ENCODE assay signal across 1 cellular context in genomic region chr16:30571444-30572322, GRCh38.
TF ChIP-seq lines count a peak whose summit lies in the region.

TSS of gene ZNF688 (minus strand) at chr16:30571714. CDS start at chr16:30571629, 85 bp downstream.

TF ChIP-seq in K562, 482 proteins besides CTCF, POLR2A, EP300 and RAD21 (continued from another document and continues in another):
- TF ChIP-seq AFF4 (CRISPR knock-in tag; IDR thresholded peaks at IDR 0.05) (no peak; the same call in 1 of the 2 replicates), PTBP1 (IDR thresholded peaks at IDR 0.05; ENCODE audit: low read depth, low read length) (no peak), SMAD1 (IDR thresholded peaks at IDR 0.05; ENCODE audit: low read depth, low read length, partially characterized antibody) (no peak), POLR2AphosphoS2 (IDR thresholded peaks at IDR 0.05; ENCODE audit: low read length) (no peak), FOS (IDR thresholded peaks at IDR 0.05; ENCODE audit: extremely low read depth, insufficient read length) (peak; percentile 77), HOXB6 (CRISPR knock-in tag; IDR thresholded peaks at IDR 0.05; ENCODE audit: borderline replicate concordance) (no peak), TAL1 (IDR thresholded peaks at IDR 0.05) (no peak), FOXJ2 (tag; IDR thresholded peaks at IDR 0.05) (no peak), E2F1 (CRISPR knock-in tag; IDR thresholded peaks at IDR 0.05) (peak; percentile 34; the same call in 1 of the 2 replicates), HCFC1 (IDR thresholded peaks at IDR 0.05; ENCODE audit: low read depth, low read length) (peak; percentile 88), YY1 (IDR thresholded peaks at IDR 0.05; ENCODE audit: borderline replicate concordance in 1 of 3, control insufficient read depth in 1 of 3, extremely low read depth in 1 of 3, insufficient read depth in 3 of 3, insufficient read length in 1 of 3, insufficient replicate concordance in 2 of 3, low read depth in 1 of 3, low read length in 2 of 3) (peak; percentile 88 to 98 (median 97)), HIVEP1 (CRISPR knock-in tag; IDR thresholded peaks at IDR 0.05) (no peak), HDAC6 (IDR thresholded peaks at IDR 0.05; ENCODE audit: low read depth, low read length) (no peak), CGGBP1 (CRISPR knock-in tag; IDR thresholded peaks at IDR 0.05) (no peak), NCOA6 (IDR thresholded peaks at IDR 0.05) (no peak), FOXA1 (IDR thresholded peaks at IDR 0.05; ENCODE audit: borderline replicate concordance) (no peak), NFATC3 (IDR thresholded peaks at IDR 0.05) (no peak), BACH1 (tag; IDR thresholded peaks at IDR 0.05) (peak; percentile 86), TARDBP (IDR thresholded peaks at IDR 0.05) (no peak), IFI16 (CRISPR knock-in tag; IDR thresholded peaks at IDR 0.05) (no peak), RFX5 (IDR thresholded peaks at IDR 0.05; ENCODE audit: low read depth, low read length) (no peak), ARNT (IDR thresholded peaks at IDR 0.05) (0 out of 4 replicates have a peak, but pooled peaks of 1 of the 2 experiments have one; percentile 56), HMGXB4 (CRISPR knock-in tag; IDR thresholded peaks at IDR 0.05) (peak; percentile 54; the same call in 1 of the 2 replicates), SMARCA4 (IDR thresholded peaks at IDR 0.05) (no peak), THAP7 (CRISPR knock-in tag; IDR thresholded peaks at IDR 0.05) (peak; percentile 75; the same call in 1 of the 2 replicates), CEBPB (tag; IDR thresholded peaks at IDR 0.05) (no peak), MAFF (IDR thresholded peaks at IDR 0.05; ENCODE audit: low read length) (no peak), THRAP3 (IDR thresholded peaks at IDR 0.05; ENCODE audit: borderline replicate concordance) (no peak), ZNF124 (CRISPR knock-in tag; IDR thresholded peaks at IDR 0.05) (no peak), FOXA3 (CRISPR knock-in tag; conservative IDR thresholded peaks at IDR 0.05 in 1 of 2, IDR thresholded peaks at IDR 0.05 in 1 of 2) (0 out of 4 replicates have a peak, but pooled peaks have one; percentile 41), TBP (optimal IDR thresholded peaks at IDR 0.05; ENCODE audit: low read depth, low read length) (peak; percentile 83), MCM5 (IDR thresholded peaks at IDR 0.05; ENCODE audit: low read depth) (no peak), HOMEZ (CRISPR knock-in tag; IDR thresholded peaks at IDR 0.05) (0 out of 2 replicates have a peak, but pooled peaks have one; percentile 22), GATAD2A (IDR thresholded peaks at IDR 0.05) (0 out of 2 replicates have a peak, but pooled peaks have one; percentile 29), ETS2 (tag; IDR thresholded peaks at IDR 0.05; ENCODE audit: borderline replicate concordance, poor library complexity, severe bottlenecking) (no peak), TCFL5 (CRISPR knock-in tag; conservative IDR thresholded peaks at IDR 0.05) (no peak), FOXP1 (CRISPR knock-in tag; IDR thresholded peaks at IDR 0.05) (no peak), NELFE (IDR thresholded peaks at IDR 0.05; ENCODE audit: insufficient read depth, insufficient read length) (no peak), KLF6 (CRISPR knock-in tag; IDR thresholded peaks at IDR 0.05; ENCODE audit: borderline replicate concordance) (no peak), TGIF2 (CRISPR knock-in tag; IDR thresholded peaks at IDR 0.05) (peak; percentile 58; the same call in 1 of the 2 replicates), C11orf30 (IDR thresholded peaks at IDR 0.05; ENCODE audit: low read depth) (peak; percentile 73), UBTF (IDR thresholded peaks at IDR 0.05; ENCODE audit: borderline replicate concordance in 1 of 2, low read depth in 2 of 2, low read length in 2 of 2) (peak; percentile 73 to 80; a peak in 2 of 4 replicates), SMARCC2 (IDR thresholded peaks at IDR 0.05; ENCODE audit: low read depth) (no peak), NUFIP1 (IDR thresholded peaks at IDR 0.05; ENCODE audit: partially characterized antibody) (no peak), SRSF7 (optimal IDR thresholded peaks at IDR 0.05; ENCODE audit: low read depth, low read length) (no peak)
- TF ChIP-seq, protein P1, sequence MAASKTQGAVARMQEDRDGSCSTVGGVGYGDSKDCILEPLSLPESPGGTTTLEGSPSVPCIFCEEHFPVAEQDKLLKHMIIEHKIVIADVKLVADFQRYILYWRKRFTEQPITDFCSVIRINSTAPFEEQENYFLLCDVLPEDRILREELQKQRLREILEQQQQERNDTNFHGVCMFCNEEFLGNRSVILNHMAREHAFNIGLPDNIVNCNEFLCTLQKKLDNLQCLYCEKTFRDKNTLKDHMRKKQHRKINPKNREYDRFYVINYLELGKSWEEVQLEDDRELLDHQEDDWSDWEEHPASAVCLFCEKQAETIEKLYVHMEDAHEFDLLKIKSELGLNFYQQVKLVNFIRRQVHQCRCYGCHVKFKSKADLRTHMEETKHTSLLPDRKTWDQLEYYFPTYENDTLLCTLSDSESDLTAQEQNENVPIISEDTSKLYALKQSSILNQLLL (CRISPR knock-in tag; IDR thresholded peaks at IDR 0.05; ENCODE audit: borderline replicate concordance): no peak
- TF ChIP-seq, protein P2, sequence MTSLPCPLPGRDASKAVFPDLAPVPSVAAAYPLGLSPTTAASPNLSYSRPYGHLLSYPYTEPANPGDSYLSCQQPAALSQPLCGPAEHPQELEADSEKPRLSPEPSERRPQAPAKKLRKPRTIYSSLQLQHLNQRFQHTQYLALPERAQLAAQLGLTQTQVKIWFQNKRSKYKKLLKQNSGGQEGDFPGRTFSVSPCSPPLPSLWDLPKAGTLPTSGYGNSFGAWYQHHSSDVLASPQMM (CRISPR knock-in tag; IDR thresholded peaks at IDR 0.05): no peak
- TF ChIP-seq, protein P3, sequence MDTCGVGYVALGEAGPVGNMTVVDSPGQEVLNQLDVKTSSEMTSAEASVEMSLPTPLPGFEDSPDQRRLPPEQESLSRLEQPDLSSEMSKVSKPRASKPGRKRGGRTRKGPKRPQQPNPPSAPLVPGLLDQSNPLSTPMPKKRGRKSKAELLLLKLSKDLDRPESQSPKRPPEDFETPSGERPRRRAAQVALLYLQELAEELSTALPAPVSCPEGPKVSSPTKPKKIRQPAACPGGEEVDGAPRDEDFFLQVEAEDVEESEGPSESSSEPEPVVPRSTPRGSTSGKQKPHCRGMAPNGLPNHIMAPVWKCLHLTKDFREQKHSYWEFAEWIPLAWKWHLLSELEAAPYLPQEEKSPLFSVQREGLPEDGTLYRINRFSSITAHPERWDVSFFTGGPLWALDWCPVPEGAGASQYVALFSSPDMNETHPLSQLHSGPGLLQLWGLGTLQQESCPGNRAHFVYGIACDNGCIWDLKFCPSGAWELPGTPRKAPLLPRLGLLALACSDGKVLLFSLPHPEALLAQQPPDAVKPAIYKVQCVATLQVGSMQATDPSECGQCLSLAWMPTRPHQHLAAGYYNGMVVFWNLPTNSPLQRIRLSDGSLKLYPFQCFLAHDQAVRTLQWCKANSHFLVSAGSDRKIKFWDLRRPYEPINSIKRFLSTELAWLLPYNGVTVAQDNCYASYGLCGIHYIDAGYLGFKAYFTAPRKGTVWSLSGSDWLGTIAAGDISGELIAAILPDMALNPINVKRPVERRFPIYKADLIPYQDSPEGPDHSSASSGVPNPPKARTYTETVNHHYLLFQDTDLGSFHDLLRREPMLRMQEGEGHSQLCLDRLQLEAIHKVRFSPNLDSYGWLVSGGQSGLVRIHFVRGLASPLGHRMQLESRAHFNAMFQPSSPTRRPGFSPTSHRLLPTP (IDR thresholded peaks at IDR 0.05; ENCODE audit: borderline replicate concordance, extremely low read depth, insufficient read length): no peak
- TF ChIP-seq, protein P4, sequence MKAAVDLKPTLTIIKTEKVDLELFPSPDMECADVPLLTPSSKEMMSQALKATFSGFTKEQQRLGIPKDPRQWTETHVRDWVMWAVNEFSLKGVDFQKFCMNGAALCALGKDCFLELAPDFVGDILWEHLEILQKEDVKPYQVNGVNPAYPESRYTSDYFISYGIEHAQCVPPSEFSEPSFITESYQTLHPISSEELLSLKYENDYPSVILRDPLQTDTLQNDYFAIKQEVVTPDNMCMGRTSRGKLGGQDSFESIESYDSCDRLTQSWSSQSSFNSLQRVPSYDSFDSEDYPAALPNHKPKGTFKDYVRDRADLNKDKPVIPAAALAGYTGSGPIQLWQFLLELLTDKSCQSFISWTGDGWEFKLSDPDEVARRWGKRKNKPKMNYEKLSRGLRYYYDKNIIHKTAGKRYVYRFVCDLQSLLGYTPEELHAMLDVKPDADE (conservative IDR thresholded peaks at IDR 0.05; ENCODE audit: control insufficient read depth, low read depth, low read length): peak; percentile 76
